11 cellular contexts compared by ENCODE assay signal in the genomic region with DNA sequence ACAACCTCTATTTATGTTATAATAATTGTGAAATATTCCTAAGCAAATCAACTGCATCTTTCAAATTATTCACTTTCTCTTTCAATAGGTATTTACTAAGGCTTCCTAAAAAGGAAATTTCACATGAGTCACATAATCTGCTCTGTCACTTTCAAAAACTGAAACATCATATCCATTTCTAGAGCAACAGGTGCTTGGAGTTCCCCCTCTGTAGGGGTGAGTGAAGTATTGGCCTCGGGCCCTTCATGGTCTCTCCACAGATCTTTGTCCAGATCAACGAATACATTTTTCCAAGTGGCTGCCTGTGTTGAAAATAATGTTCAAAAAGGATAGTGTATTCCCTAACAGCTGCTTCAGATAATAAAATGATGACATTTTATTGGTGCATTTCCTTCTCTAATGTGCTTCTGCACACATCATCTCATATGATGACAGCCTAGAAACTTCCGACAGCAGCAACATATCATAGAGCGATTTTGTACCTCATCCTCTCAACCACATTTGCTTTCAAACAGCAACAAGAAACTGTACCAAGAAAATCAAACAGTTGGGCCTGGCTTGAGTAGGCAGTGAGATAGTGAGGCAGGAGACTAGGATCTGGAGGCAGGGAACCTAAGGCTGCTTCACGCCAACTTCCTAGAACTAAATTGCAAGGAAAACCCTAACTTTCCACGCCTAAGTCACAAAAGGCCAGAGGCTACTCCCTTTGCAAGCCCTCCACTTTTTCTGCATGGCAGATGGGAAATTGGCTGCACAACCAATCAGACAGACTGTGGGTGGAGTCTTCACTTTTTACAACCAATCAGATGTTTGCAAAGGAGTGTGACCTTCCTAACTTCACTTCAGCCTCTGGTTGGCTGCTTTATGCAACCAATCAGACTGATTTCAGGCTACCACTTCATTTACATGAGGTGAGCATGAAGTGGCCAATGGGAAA.
A peak's percentile ranks its signal among the peaks of the same experiment; 100 is the strongest.
DNase-seq lines count a peak whose midpoint lies in the region; ATAC-seq, FAIRE-seq and TF ChIP-seq lines count a peak whose summit lies in the region.
"Had no signal": no experiment of that assay in that cellular context is flagged by ENCODE, and none has a peak within 500 bp of the region (broad histone marks: within the 10 kb centered on the region; RNA-seq: fewer than 3 reads in every experiment).

No MANE protein-coding gene starts in this region.

- POLR2A ChIA-PET in H1 (lab: Charles Lee; ENCODE audit: partially characterized antibody) = no interaction called here

- peaks cover 4% of the 10 kb centered on the region for H3K9me3 Mint-ChIP-seq in activated T-cell treated with anti-CD3 and anti-CD28 coated beads, Interleukin-2, amount 50 U/mL, for 24 hours

- no peak overlapping the region for H2BK12ac ChIP-seq in H1 (ENCODE audit: low read depth, low read length)

- H3K79me2 ChIP-seq in H1 (ENCODE audit: control insufficient read depth in 1 of 2, insufficient read depth in 2 of 2, low read length in 2 of 2) = no peaks in the 10 kb centered on the region

- H3K79me1 ChIP-seq in H1 (ENCODE audit: low read depth, low read length) = no peaks in the 10 kb centered on the region

- CTCF ChIA-PET in H1 (lab: Charles Lee; ENCODE audit: partially characterized antibody) = no interaction called here

- no peaks in the 10 kb centered on the region for H3K27me3 Mint-ChIP-seq in activated T-cell treated with anti-CD3 and anti-CD28 coated beads, Interleukin-2, amount 50 U/mL, for 24 hours

- no peak overlapping the region for H3K4me2 ChIP-seq in H1 (ENCODE audit: insufficient read depth in 1 of 2, low read depth in 2 of 2, low read length in 2 of 2)
- H3K4me2 ChIP-seq: PC-9 had no signal

- no peak overlapping the region for H3K4me3 ChIP-seq in H1 (ENCODE audit: extremely low read depth in 1 of 4, insufficient read depth in 2 of 4, low read depth in 3 of 4, low read length in 4 of 4)
- H3K4me3 ChIP-seq: GM23248, PC-9 had no signal

- H3K18ac ChIP-seq in H1 (ENCODE audit: extremely low read depth, low read length) = no peak overlapping the region

- no peak overlapping the region for H4K5ac ChIP-seq in H1 (ENCODE audit: insufficient read length, low read depth, low read length)

- no peak for TF ChIP-seq RAD21 in H1 (IDR thresholded peaks at IDR 0.05 in 1 of 2, conservative IDR thresholded peaks at IDR 0.05 in 1 of 2; ENCODE audit: low read depth in 2 of 2, low read length in 2 of 2)

- no peak overlapping the region for H4K8ac ChIP-seq in H1 (ENCODE audit: extremely low read depth, insufficient read depth, low read length)

- H3K4me1 Mint-ChIP-seq in activated T-cell treated with anti-CD3 and anti-CD28 coated beads, Interleukin-2, amount 50 U/mL, for 24 hours (ENCODE audit: low read depth) = no peaks in the 10 kb centered on the region

- H2BK15ac ChIP-seq in H1 (ENCODE audit: low read length) = no peak overlapping the region

- no peaks in the 10 kb centered on the region for H3K23me2 ChIP-seq in H1 (ENCODE audit: low read depth, low read length)

- H3K4me3 Mint-ChIP-seq in activated T-cell treated with anti-CD3 and anti-CD28 coated beads, Interleukin-2, amount 50 U/mL, for 24 hours = no peak overlapping the region

- no peak overlapping the region for H2BK5ac ChIP-seq in H1 (ENCODE audit: low read depth, low read length)

- H3K36me3 ChIP-seq in H1 (ENCODE audit: control insufficient read depth in 2 of 4, insufficient read depth in 4 of 4, low read length in 3 of 4) = no peaks in the 10 kb centered on the region

- H3K9me3 ChIP-seq in H1 (ENCODE audit: insufficient read depth in 2 of 2, low read depth in 1 of 2, low read length in 1 of 2) = peaks cover 0 to 4% of the 10 kb centered on the region in 2 experiments; a peak in 1 of 4 replicates

- H3K23ac ChIP-seq in H1 (ENCODE audit: insufficient read length) = no peak overlapping the region

- DNase-seq in H1 (ENCODE audit: low read depth in 1 of 2, low spot score in 2 of 2) = no peak
- DNase-seq in C1 segment of cervical spinal cord (lab: John Stamatoyannopoulos, UW) = no peak
- DNase-seq in activated T-cell treated with anti-CD3 and anti-CD28 coated beads, Interleukin-2, amount 50 U/mL, for 24 hours = no peak
- no peak for DNase-seq in stimulated activated CD8-positive, alpha-beta memory T cell treated with anti-CD3 and anti-CD28 coated beads, Interleukin-4, amount 100 ng/mL, for 48 hours
- no peak for DNase-seq in cerebellar cortex (ENCODE audit: low spot score)
- DNase-seq: PC-9 had no signal

- H2AK5ac ChIP-seq in H1 (ENCODE audit: low read depth, low read length) = no peak overlapping the region

- no peak overlapping the region for H3K4ac ChIP-seq in H1 (replicated peaks; ENCODE audit: insufficient read length, low read depth, low read length)

- peak overlapping the region; percentile 75 for H2BK120ac ChIP-seq in H1 (replicated peaks; ENCODE audit: low read depth, low read length)

- no peak for TF ChIP-seq EP300 in H1 (IDR thresholded peaks at IDR 0.05; ENCODE audit: borderline replicate concordance in 1 of 2, low read depth in 2 of 2, low read length in 2 of 2)

- no peaks in the 10 kb centered on the region for H4K20me1 ChIP-seq in H1 (replicated peaks in 1 of 2; ENCODE audit: control insufficient read depth in 1 of 2, insufficient read depth in 2 of 2, low read length in 2 of 2)

- WGBS in H1 (ENCODE audit: extremely low coverage in 1 of 2, insufficient coverage in 1 of 2, insufficient read length in 1 of 2, insufficient replicate concordance in 2 of 2, low coverage in 1 of 2, low lambda C conversion rate in 2 of 2, missing lambda C conversion rate in 1 of 2), 2 experiments = 90% methylated on average over 6 of the region's 6 CpGs; no CpG with 5 or more reads in 1 of the 2 experiments

- H3K27ac ChIP-seq in H1 (ENCODE audit: low read depth, low read length) = no peak overlapping the region
- H3K27ac ChIP-seq: GM23248, PC-9 had no signal

- no peak for FAIRE-seq in H1 (lab: Jason Lieb, UNC)

- no peak overlapping the region for H2AFZ ChIP-seq in H1 (ENCODE audit: low read length)
- H2AFZ ChIP-seq: GM23248, PC-9 had no signal

- H3K14ac ChIP-seq in H1 (ENCODE audit: insufficient read length) = no peak overlapping the region

- no peaks in the 10 kb centered on the region for H3K36me3 Mint-ChIP-seq in activated T-cell treated with anti-CD3 and anti-CD28 coated beads, Interleukin-2, amount 50 U/mL, for 24 hours (ENCODE audit: low read depth)
- H3K36me3 Mint-ChIP-seq: activated naive CD4-positive, alpha-beta T cell treated with anti-CD3 and anti-CD28 coated beads, Interleukin-2, amount 50 U/mL, for 72 hours had no signal

- ATAC-seq in GM18867 (IDR thresholded peaks at IDR 0.05; ENCODE audit: unreplicated experiment) (peak; percentile 95), GM21515 (IDR thresholded peaks at IDR 0.05; ENCODE audit: unreplicated experiment) (peak; percentile 70), HG03103 (IDR thresholded peaks at IDR 0.05; ENCODE audit: low read depth, unreplicated experiment) (peak; percentile 89)

- H3K4me1 ChIP-seq in H1 (replicated peaks in 1 of 4; ENCODE audit: control insufficient read depth in 3 of 4, insufficient read depth in 4 of 4, low read length in 3 of 4) = no peaks in the 10 kb centered on the region

- H3K56ac ChIP-seq in H1 (replicated peaks; ENCODE audit: insufficient read length, low read depth, low read length) = no peak overlapping the region

- H3K9ac ChIP-seq in H1 (replicated peaks in 1 of 4; ENCODE audit: extremely low read depth in 1 of 4, low read depth in 3 of 4, low read length in 3 of 4) = no peak overlapping the region
- H3K9ac ChIP-seq: GM23248 had no signal

- H3K27me3 ChIP-seq in H1 (replicated peaks in 1 of 4; ENCODE audit: control insufficient read depth in 3 of 4, extremely low read depth in 1 of 4, insufficient read depth in 3 of 4, low read length in 3 of 4) = no peaks in the 10 kb centered on the region

- no peak overlapping the region for H3K27ac Mint-ChIP-seq in activated T-cell treated with anti-CD3 and anti-CD28 coated beads, Interleukin-2, amount 50 U/mL, for 24 hours
- H3K27ac Mint-ChIP-seq: activated naive CD4-positive, alpha-beta T cell treated with anti-CD3 and anti-CD28 coated beads, Interleukin-2, amount 50 U/mL, for 72 hours had no signal

- no peak for TF ChIP-seq POLR2A in H1 (IDR thresholded peaks at IDR 0.05; ENCODE audit: control extremely low read depth in 1 of 2, low read depth in 2 of 2, low read length in 2 of 2)

- TF ChIP-seq CTCF in H1 (IDR thresholded peaks at IDR 0.05; ENCODE audit: control extremely low read depth in 1 of 3, insufficient read depth in 1 of 3, low read depth in 1 of 3, low read length in 3 of 3) = no peak

- H2BK20ac ChIP-seq in H1 (ENCODE audit: low read length) = no peak overlapping the region

- no peak overlapping the region for H4K91ac ChIP-seq in H1 (replicated peaks; ENCODE audit: insufficient read length, low read length)

TF ChIP-seq in H1, 55 proteins besides CTCF, POLR2A, EP300 and RAD21 (continues in another document):
- TF ChIP-seq KDM5A (IDR thresholded peaks at IDR 0.05; ENCODE audit: low read length) (no peak), GTF2F1 (IDR thresholded peaks at IDR 0.05; ENCODE audit: borderline replicate concordance, low read depth, low read length) (no peak), TAF1 (IDR thresholded peaks at IDR 0.05; ENCODE audit: low read depth, low read length) (no peak), JUN (IDR thresholded peaks at IDR 0.05; ENCODE audit: low read depth, low read length) (no peak), CEBPB (IDR thresholded peaks at IDR 0.05; ENCODE audit: low read depth, low read length) (no peak), MAFK (IDR thresholded peaks at IDR 0.05; ENCODE audit: low read depth, low read length) (no peak)
- TF ChIP-seq, protein P1, sequence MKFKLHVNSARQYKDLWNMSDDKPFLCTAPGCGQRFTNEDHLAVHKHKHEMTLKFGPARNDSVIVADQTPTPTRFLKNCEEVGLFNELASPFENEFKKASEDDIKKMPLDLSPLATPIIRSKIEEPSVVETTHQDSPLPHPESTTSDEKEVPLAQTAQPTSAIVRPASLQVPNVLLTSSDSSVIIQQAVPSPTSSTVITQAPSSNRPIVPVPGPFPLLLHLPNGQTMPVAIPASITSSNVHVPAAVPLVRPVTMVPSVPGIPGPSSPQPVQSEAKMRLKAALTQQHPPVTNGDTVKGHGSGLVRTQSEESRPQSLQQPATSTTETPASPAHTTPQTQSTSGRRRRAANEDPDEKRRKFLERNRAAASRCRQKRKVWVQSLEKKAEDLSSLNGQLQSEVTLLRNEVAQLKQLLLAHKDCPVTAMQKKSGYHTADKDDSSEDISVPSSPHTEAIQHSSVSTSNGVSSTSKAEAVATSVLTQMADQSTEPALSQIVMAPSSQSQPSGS (IDR thresholded peaks at IDR 0.05; ENCODE audit: low read length) = no peak
- TF ChIP-seq, protein P2, sequence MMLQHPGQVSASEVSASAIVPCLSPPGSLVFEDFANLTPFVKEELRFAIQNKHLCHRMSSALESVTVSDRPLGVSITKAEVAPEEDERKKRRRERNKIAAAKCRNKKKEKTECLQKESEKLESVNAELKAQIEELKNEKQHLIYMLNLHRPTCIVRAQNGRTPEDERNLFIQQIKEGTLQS (IDR thresholded peaks at IDR 0.05; ENCODE audit: insufficient read depth, low read depth, low read length) = no peak
- TF ChIP-seq, protein P3, sequence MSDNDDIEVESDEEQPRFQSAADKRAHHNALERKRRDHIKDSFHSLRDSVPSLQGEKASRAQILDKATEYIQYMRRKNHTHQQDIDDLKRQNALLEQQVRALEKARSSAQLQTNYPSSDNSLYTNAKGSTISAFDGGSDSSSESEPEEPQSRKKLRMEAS (IDR thresholded peaks at IDR 0.05) = no peak
